In the genomic region with DNA sequence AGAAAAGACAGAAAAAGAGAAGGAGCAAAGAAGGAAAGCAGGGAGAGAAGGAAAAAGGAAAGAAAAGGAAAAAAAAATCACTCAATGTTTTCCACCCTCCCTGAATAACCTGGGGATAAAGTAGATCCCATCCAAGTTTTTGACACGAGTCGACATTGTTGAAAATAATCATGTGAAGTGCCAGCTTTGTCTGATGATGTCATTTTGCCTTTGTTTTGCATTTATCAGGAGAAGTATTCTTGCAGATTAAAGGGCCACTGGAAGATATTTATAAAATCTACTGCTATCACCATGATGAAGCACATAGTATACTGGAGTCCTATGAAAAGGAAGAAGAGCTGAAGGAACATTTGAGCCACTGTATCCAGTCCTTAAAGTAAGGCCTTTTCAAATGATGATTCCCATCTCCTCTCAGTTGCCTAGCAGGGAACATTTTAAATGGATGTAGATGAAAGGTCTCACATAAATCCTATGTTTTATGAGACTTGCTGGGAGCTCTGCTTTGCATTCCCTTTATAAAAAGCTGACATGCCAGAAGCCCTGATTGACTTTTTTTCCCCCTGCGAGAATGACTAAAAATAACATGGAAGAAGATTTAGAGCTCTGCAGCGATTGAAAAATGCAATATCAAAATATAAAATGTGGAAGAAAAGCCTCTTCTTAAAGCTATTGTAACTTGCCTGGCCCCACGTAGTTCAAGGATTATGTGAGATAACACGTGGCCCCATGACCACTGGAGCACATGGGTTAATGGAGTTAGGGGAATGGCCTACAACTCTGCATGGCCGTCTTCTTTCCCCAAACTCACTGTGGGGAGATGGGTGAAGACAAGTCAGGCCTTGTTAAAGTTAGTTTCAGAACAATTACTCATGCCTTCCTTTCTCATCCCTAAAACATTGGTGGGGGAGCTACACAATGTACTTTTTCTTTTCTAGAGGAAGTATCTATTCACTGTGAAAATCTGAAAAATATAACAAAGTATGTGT, we compare ENCODE assay signal across 1 cellular context.
A peak's percentile ranks its signal among the peaks of the same experiment; 100 is the strongest.
TF ChIP-seq lines count a peak whose summit lies in the region.

No MANE protein-coding gene starts in this region.

TF ChIP-seq in GM12878, 131 proteins besides CTCF, POLR2A, EP300 and RAD21 (continued from another document):
- TF ChIP-seq, protein P1, sequence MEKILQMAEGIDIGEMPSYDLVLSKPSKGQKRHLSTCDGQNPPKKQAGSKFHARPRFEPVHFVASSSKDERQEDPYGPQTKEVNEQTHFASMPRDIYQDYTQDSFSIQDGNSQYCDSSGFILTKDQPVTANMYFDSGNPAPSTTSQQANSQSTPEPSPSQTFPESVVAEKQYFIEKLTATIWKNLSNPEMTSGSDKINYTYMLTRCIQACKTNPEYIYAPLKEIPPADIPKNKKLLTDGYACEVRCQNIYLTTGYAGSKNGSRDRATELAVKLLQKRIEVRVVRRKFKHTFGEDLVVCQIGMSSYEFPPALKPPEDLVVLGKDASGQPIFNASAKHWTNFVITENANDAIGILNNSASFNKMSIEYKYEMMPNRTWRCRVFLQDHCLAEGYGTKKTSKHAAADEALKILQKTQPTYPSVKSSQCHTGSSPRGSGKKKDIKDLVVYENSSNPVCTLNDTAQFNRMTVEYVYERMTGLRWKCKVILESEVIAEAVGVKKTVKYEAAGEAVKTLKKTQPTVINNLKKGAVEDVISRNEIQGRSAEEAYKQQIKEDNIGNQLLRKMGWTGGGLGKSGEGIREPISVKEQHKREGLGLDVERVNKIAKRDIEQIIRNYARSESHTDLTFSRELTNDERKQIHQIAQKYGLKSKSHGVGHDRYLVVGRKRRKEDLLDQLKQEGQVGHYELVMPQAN (conservative IDR thresholded peaks at IDR 0.05), result no peak
- TF ChIP-seq TCF12 (IDR thresholded peaks at IDR 0.05; ENCODE audit: low read depth, low read length) (no peak), NBN (IDR thresholded peaks at IDR 0.05) (no peak), STAT1 (conservative IDR thresholded peaks at IDR 0.05) (no peak), SUZ12 (IDR thresholded peaks at IDR 0.05; ENCODE audit: unreplicated experiment) (no peak), TCF3 (IDR thresholded peaks at IDR 0.05; ENCODE audit: borderline replicate concordance, insufficient read depth, low read depth, low read length) (no peak), RUNX3 (IDR thresholded peaks at IDR 0.05; ENCODE audit: low read length) (peak; percentile 14; the same call in 1 of the 2 replicates), FOXM1 (IDR thresholded peaks at IDR 0.05; ENCODE audit: low read depth, low read length) (peak; percentile 39; the same call in 1 of the 2 replicates), EED (IDR thresholded peaks at IDR 0.05; ENCODE audit: low read depth) (no peak), CHD1 (IDR thresholded peaks at IDR 0.05; ENCODE audit: low read depth, low read length) (no peak), IKZF1 (conservative IDR thresholded peaks at IDR 0.05) (peak; percentile 34; the same call in 1 of the 2 replicates), SREBF2 (IDR thresholded peaks at IDR 0.05; ENCODE audit: low read length) (no peak)
- TF ChIP-seq, protein P2, sequence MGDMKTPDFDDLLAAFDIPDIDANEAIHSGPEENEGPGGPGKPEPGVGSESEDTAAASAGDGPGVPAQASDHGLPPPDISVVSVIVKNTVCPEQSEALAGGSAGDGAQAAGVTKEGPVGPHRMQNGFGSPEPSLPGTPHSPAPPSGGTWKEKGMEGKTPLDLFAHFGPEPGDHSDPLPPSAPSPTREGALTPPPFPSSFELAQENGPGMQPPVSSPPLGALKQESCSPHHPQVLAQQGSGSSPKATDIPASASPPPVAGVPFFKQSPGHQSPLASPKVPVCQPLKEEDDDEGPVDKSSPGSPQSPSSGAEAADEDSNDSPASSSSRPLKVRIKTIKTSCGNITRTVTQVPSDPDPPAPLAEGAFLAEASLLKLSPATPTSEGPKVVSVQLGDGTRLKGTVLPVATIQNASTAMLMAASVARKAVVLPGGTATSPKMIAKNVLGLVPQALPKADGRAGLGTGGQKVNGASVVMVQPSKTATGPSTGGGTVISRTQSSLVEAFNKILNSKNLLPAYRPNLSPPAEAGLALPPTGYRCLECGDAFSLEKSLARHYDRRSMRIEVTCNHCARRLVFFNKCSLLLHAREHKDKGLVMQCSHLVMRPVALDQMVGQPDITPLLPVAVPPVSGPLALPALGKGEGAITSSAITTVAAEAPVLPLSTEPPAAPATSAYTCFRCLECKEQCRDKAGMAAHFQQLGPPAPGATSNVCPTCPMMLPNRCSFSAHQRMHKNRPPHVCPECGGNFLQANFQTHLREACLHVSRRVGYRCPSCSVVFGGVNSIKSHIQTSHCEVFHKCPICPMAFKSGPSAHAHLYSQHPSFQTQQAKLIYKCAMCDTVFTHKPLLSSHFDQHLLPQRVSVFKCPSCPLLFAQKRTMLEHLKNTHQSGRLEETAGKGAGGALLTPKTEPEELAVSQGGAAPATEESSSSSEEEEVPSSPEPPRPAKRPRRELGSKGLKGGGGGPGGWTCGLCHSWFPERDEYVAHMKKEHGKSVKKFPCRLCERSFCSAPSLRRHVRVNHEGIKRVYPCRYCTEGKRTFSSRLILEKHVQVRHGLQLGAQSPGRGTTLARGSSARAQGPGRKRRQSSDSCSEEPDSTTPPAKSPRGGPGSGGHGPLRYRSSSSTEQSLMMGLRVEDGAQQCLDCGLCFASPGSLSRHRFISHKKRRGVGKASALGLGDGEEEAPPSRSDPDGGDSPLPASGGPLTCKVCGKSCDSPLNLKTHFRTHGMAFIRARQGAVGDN (IDR thresholded peaks at IDR 0.05), result peak; percentile 85
